Comparison of ENCODE assay signal across 12 cellular contexts in genomic region chr7:43303740-43304241, GRCh38.
DNase-seq lines count a peak whose midpoint lies in the region; ATAC-seq and TF ChIP-seq lines count a peak whose summit lies in the region.
"Had no signal": no experiment of that assay in that cellular context is flagged by ENCODE, and none has a peak within 500 bp of the region (broad histone marks: within the 10 kb centered on the region; RNA-seq: fewer than 3 reads in every experiment).

No MANE protein-coding gene starts in this region.

- no peaks in the 10 kb centered on the region for H3K79me2 ChIP-seq in GM23338 (replicated peaks; ENCODE audit: insufficient read depth)

- DNase-seq in HCEC 1CT (peak; percentile 3), omental fat pad (ENCODE audit: low spot score) (no peak), GM23338 (ENCODE audit: low spot score) (no peak), NCI-H2196 treated with DMSO at 0.1 percent for 48 hours (lab: John Stamatoyannopoulos, UW; ENCODE audit: unreplicated experiment) (no peak), AML-193 (lab: John Stamatoyannopoulos, UW) (no peak)
- peak; percentile 78 for DNase-seq in activated CD4-positive, alpha-beta T cell treated with anti-CD3 and anti-CD28 coated beads for 48 hours
- DNase-seq in stimulated activated CD4-positive, alpha-beta T cell treated with anti-CD3 and anti-CD28 coated beads, TNF-alpha, amount 100 ng/mL, for 48 hours (ENCODE audit: low read depth in 3 of 3) = peak; percentile 26 to 63 (median 31)
- DNase-seq: NCI-H510A, SK-N-SH had no signal

- H4K20me1 ChIP-seq in GM23338 (replicated peaks; ENCODE audit: insufficient read depth) = no peaks in the 10 kb centered on the region

- no peaks in the 10 kb centered on the region for H3K36me3 Mint-ChIP-seq in GM23338 (ENCODE audit: low read depth)

- H3K9me2 ChIP-seq in GM23338 (ENCODE audit: insufficient read depth) = no peaks in the 10 kb centered on the region
- H3K9me2 ChIP-seq: SK-N-SH had no signal

- H3K27me3 Mint-ChIP-seq in GM23338 (ENCODE audit: insufficient read depth, low read depth, poor library complexity) = peaks cover 8% of the 10 kb centered on the region

- no peak overlapping the region for H3K4me2 ChIP-seq in GM23338
- H3K4me2 ChIP-seq: SK-N-SH had no signal

- H3K4me3 ChIP-seq in GM23338 = no peak overlapping the region

- no peaks in the 10 kb centered on the region for H3K27me3 ChIP-seq in GM23338 (ENCODE audit: insufficient read depth)

- H3K4me3 Mint-ChIP-seq in GM23338 = no peak overlapping the region
- H3K4me3 Mint-ChIP-seq: nephron had no signal

- no peaks in the 10 kb centered on the region for H3K36me3 ChIP-seq in GM23338 (ENCODE audit: insufficient read depth)

- H3K9me3 Mint-ChIP-seq in GM23338 = no peaks in the 10 kb centered on the region
- H3K9me3 Mint-ChIP-seq: nephron had no signal

- H3K27ac ChIP-seq in GM23338 (ENCODE audit: low read depth) = no peak overlapping the region

- no peak overlapping the region for H2AFZ ChIP-seq in GM23338

- no peaks in the 10 kb centered on the region for H3F3A ChIP-seq in GM23338 (replicated peaks; ENCODE audit: low read depth)

- ATAC-seq in esophagus mucosa (peak; percentile 36), omental fat pad (ENCODE audit: low FRiP score) (no peak), GM23338 (no peak)
- ATAC-seq: HepG2 had no signal

- H3K4me1 ChIP-seq in GM23338 (ENCODE audit: insufficient read depth) = peaks cover 15% of the 10 kb centered on the region

- H3K4me1 Mint-ChIP-seq in GM23338 = peaks cover 20% of the 10 kb centered on the region

- no peak for TF ChIP-seq CTCF in omental fat pad (IDR thresholded peaks at IDR 0.05)
- no peak for TF ChIP-seq CTCF in GM23338 (conservative IDR thresholded peaks at IDR 0.05; ENCODE audit: low read depth in 2 of 2)

- no peak overlapping the region for H3K27ac Mint-ChIP-seq in GM23338

TF ChIP-seq in GM23338, 12 proteins besides CTCF, POLR2A, EP300 and RAD21:
- TF ChIP-seq CREB1 (CRISPR knock-in tag; IDR thresholded peaks at IDR 0.05; ENCODE audit: low read depth) (no peak), ZNF114 (CRISPR knock-in tag; IDR thresholded peaks at IDR 0.05) (no peak), NANOG (IDR thresholded peaks at IDR 0.05; ENCODE audit: borderline replicate concordance) (no peak), REST (IDR thresholded peaks at IDR 0.05; ENCODE audit: unreplicated experiment) (no peak), STAT1 (IDR thresholded peaks at IDR 0.05; ENCODE audit: unreplicated experiment) (no peak), ETS1 (IDR thresholded peaks at IDR 0.05) (no peak), ZNF331 (CRISPR knock-in tag; IDR thresholded peaks at IDR 0.05; ENCODE audit: low read depth) (no peak), JUNB (IDR thresholded peaks at IDR 0.05; ENCODE audit: unreplicated experiment) (no peak), POLR2AphosphoS5 (IDR thresholded peaks at IDR 0.05; ENCODE audit: low read depth) (no peak), ZNF462 (CRISPR knock-in tag; IDR thresholded peaks at IDR 0.05) (no peak), EZH2 (IDR thresholded peaks at IDR 0.05; ENCODE audit: low read depth, unreplicated experiment) (no peak), EZH2phosphoT487 (IDR thresholded peaks at IDR 0.05; ENCODE audit: unreplicated experiment) (no peak)

Comparison
In these comparisons a context has a peak if more than half of its experiments do, and no peak if none do; other contexts are left out.
1. DNase-seq: peak in HCEC 1CT (single experiment), activated CD4-positive, alpha-beta T cell treated with anti-CD3 and anti-CD28 coated beads for 48 hours (single experiment) and stimulated activated CD4-positive, alpha-beta T cell treated with anti-CD3 and anti-CD28 coated beads, TNF-alpha, amount 100 ng/mL, for 48 hours (3 of 3); none in omental fat pad (single experiment), GM23338 (single experiment), NCI-H2196 treated with DMSO at 0.1 percent for 48 hours (single experiment) and AML-193 (0 of 2).